Comparison of ENCODE assay signal across 29 cellular contexts in genomic region chr7:106750773-106751172, GRCh38.
"Had no signal": no experiment of that assay in that cellular context is flagged by ENCODE, and none has a peak within 500 bp of the region (broad histone marks: within the 10 kb centered on the region; RNA-seq: fewer than 3 reads in every experiment).

No MANE protein-coding gene starts in this region.

- H3K27ac ChIP-seq: colonic mucosa, coronary artery, dorsolateral prefrontal cortex, epithelial cell of prostate, esophagus muscularis mucosa, esophagus squamous epithelium, foreskin keratinocyte, gastrocnemius medialis, gastroesophageal sphincter, heart left ventricle, heart right ventricle had no signal

- H3K27ac Mint-ChIP-seq: dendritic cell treated with granulocyte-macrophage colony-stimulating factor and Interleukin-4, amounts not matched to agents 40 ng/mL and 50 ng/mL, for 4 days; effector memory CD8-positive, alpha-beta T cell; endodermal cell had no signal

- H3K4me3 Mint-ChIP-seq: dendritic cell treated with granulocyte-macrophage colony-stimulating factor and Interleukin-4, amounts not matched to agents 40 ng/mL and 50 ng/mL, for 4 days; effector memory CD8-positive, alpha-beta T cell; endodermal cell had no signal

- H3K27me3 ChIP-seq: colonic mucosa, dorsolateral prefrontal cortex, esophagus muscularis mucosa, esophagus squamous epithelium, gastrocnemius medialis, gastroesophageal sphincter, heart left ventricle, heart right ventricle had no signal

- H3K4me3 ChIP-seq: colonic mucosa, coronary artery, dorsolateral prefrontal cortex, esophagus muscularis mucosa, esophagus squamous epithelium, gastrocnemius medialis, gastroesophageal sphincter, heart left ventricle, heart right ventricle had no signal

- H3K27me3 Mint-ChIP-seq: dendritic cell treated with granulocyte-macrophage colony-stimulating factor and Interleukin-4, amounts not matched to agents 40 ng/mL and 50 ng/mL, for 4 days had no signal

- H3K9me3 Mint-ChIP-seq: dendritic cell treated with granulocyte-macrophage colony-stimulating factor and Interleukin-4, amounts not matched to agents 40 ng/mL and 50 ng/mL, for 4 days had no signal

- H3K4me1 ChIP-seq: colonic mucosa, foreskin keratinocyte, gastrocnemius medialis had no signal

- DNase-seq: colonic mucosa; cortex of kidney; dermis blood vessel endothelial cell; dorsolateral prefrontal cortex; effector CD4-positive, alpha-beta T cell; effector CD8-positive, alpha-beta T cell; effector memory CD4-positive, alpha-beta T cell; effector memory CD8-positive, alpha-beta T cell; endodermal cell; erythroblast; esophagus squamous epithelium; foreskin fibroblast; foreskin keratinocyte; foreskin melanocyte; gastrocnemius medialis; glutamatergic neuron; head of caudate nucleus; heart left ventricle; heart right ventricle had no signal

- H3K9me3 ChIP-seq: colonic mucosa, gastrocnemius medialis had no signal

- FAIRE-seq: colon, endometrium, endothelial cell of umbilical vein, frontal cortex had no signal

- H3K36me3 ChIP-seq: colonic mucosa, esophagus muscularis mucosa, esophagus squamous epithelium, gastrocnemius medialis, gastroesophageal sphincter, heart left ventricle, heart right ventricle had no signal

- ATAC-seq: effector memory CD8-positive, alpha-beta T cell; esophagus mucosa; foreskin keratinocyte; gastrocnemius medialis; gastroesophageal sphincter; heart left ventricle; heart right ventricle had no signal
